8 cellular contexts compared by ENCODE assay signal in genomic region chr7:140176811-140177702, GRCh38. TPM values are rescaled to one million over a fixed set of nuclear protein-coding genes. Genes with fewer than 3 reads are reported as not detected.
DNase-seq lines count a peak whose midpoint lies in the region; ATAC-seq and TF ChIP-seq lines count a peak whose summit lies in the region.

Gene KDM7A, minus strand, starts transcription at chr7:140176983. Its CDS starts 46 bp downstream, at chr7:140176937.

- ATAC-seq in GM21737 (IDR thresholded peaks at IDR 0.05; ENCODE audit: unreplicated experiment): peak; percentile 70
- peak; percentile 65 to 70 for ATAC-seq in naive thymus-derived CD8-positive, alpha-beta T cell
- ATAC-seq in stimulated activated effector memory CD8-positive, alpha-beta T cell treated with anti-CD3 and anti-CD28 coated beads, Interleukin-12 subunit alpha, Interleukin-12 subunit beta, amount 100 ng/mL, for 72 hours: peak; percentile 88

- peaks cover 0 to 10% (median 0%) of the 10 kb centered on the region in 5 donors for H3K27me3 Mint-ChIP-seq in naive thymus-derived CD8-positive, alpha-beta T cell

- DNase-seq in DMS153 treated with DMSO at 0.1 percent for 48 hours (lab: John Stamatoyannopoulos, UW; ENCODE audit: unreplicated experiment) (peak; percentile 55), Karpas-422 (peak; percentile 95), RPMI7951 (ENCODE audit: low read depth) (peak; percentile 87), fibroblast of lung (ENCODE audit: low read depth in 2 of 2) (peak; percentile 88 to 91)
- peak; percentile 66 to 87 for DNase-seq in activated T-helper 1 cell treated with anti-CD3 and anti-CD28 coated beads, Interleukin-2, amount 50 U/mL, for 16 hours (ENCODE audit: low read depth in 1 of 2, low spot score in 1 of 2)
- peak; percentile 85 to 94 (median 90) for DNase-seq in naive thymus-derived CD8-positive, alpha-beta T cell
- DNase-seq in stimulated activated effector memory CD8-positive, alpha-beta T cell treated with anti-CD3 and anti-CD28 coated beads, Interleukin-12 subunit alpha, Interleukin-12 subunit beta, amount 100 ng/mL, for 72 hours (ENCODE audit: low spot score in 2 of 2): peak; percentile 89 to 93

- H3K27ac Mint-ChIP-seq in naive thymus-derived CD8-positive, alpha-beta T cell: peak within 1 kb of the TSS; percentile 81 to 98 (median 95)
- peak within 1 kb of the TSS; percentile 91 for H3K27ac Mint-ChIP-seq in stimulated activated effector memory CD8-positive, alpha-beta T cell treated with anti-CD3 and anti-CD28 coated beads, Interleukin-12 subunit alpha, Interleukin-12 subunit beta, amount 100 ng/mL, for 72 hours

- H3K9me3 ChIP-seq in Karpas-422 (ENCODE audit: low read length) (no peaks in the 10 kb centered on the region), fibroblast of lung (ENCODE audit: control insufficient read depth, insufficient read depth, low read depth, low read length) (no peaks in the 10 kb centered on the region)

- H3K4me3 ChIP-seq in Karpas-422 (ENCODE audit: low read length) (peak within 1 kb of the TSS; percentile 78), fibroblast of lung (replicated peaks in 1 of 4; ENCODE audit: control extremely low read depth in 1 of 4, insufficient read depth in 1 of 4, low read depth in 3 of 4, low read length in 4 of 4) (peak within 1 kb of the TSS; percentile 74 to 85 (median 78))

- H3K9me2 ChIP-seq in Karpas-422 (replicated peaks; ENCODE audit: insufficient read depth, low read length): no peaks in the 10 kb centered on the region

- H3K4me1 ChIP-seq in Karpas-422 (ENCODE audit: low read length) (peaks cover 17% of the 10 kb centered on the region), fibroblast of lung (ENCODE audit: control insufficient read depth, extremely low read depth, insufficient read depth, low read length) (peaks cover 2% of the 10 kb centered on the region)

- POLR2A ChIA-PET in naive thymus-derived CD8-positive, alpha-beta T cell (lab: Charles Lee): interaction anchor here (0.5 to 5.0 kb wide), 33 partner anchors 10 to 818 kb away, joined by 3 to 303 read pairs (median 4); partner anchors contain the start of genes HIPK2, LUC7L2, MKRN1 and PARP12

- H2AFZ ChIP-seq in Karpas-422 (ENCODE audit: low read length) (peak within 1 kb of the TSS; percentile 100), fibroblast of lung (ENCODE audit: low read length) (peak within 1 kb of the TSS; percentile 92)

- peak within 1 kb of the TSS; percentile 76 for H3K9ac ChIP-seq in Karpas-422 (ENCODE audit: low read length)
- peak within 1 kb of the TSS; percentile 90 for H3K9ac ChIP-seq in fibroblast of lung (ENCODE audit: insufficient read depth, low read length)

- peaks cover 0 to 3% (median 0%) of the 10 kb centered on the region in 3 donors for H3K36me3 Mint-ChIP-seq in naive thymus-derived CD8-positive, alpha-beta T cell
- peaks cover 55% of the 10 kb centered on the region for H3K36me3 Mint-ChIP-seq in stimulated activated effector memory CD8-positive, alpha-beta T cell treated with anti-CD3 and anti-CD28 coated beads, Interleukin-12 subunit alpha, Interleukin-12 subunit beta, amount 100 ng/mL, for 72 hours

- no peaks in the 10 kb centered on the region for H3K79me2 ChIP-seq in Karpas-422 (ENCODE audit: low read length)
- no peaks in the 10 kb centered on the region for H3K79me2 ChIP-seq in fibroblast of lung (ENCODE audit: control insufficient read depth, insufficient read depth, low read length)

- peak within 1 kb of the TSS; percentile 86 to 98 (median 93) for H3K4me3 Mint-ChIP-seq in naive thymus-derived CD8-positive, alpha-beta T cell
- peak within 1 kb of the TSS; percentile 99 for H3K4me3 Mint-ChIP-seq in stimulated activated effector memory CD8-positive, alpha-beta T cell treated with anti-CD3 and anti-CD28 coated beads, Interleukin-12 subunit alpha, Interleukin-12 subunit beta, amount 100 ng/mL, for 72 hours

- H3K36me3 ChIP-seq in Karpas-422 (ENCODE audit: insufficient read depth, low read length) (no peaks in the 10 kb centered on the region), fibroblast of lung (ENCODE audit: control insufficient read depth, insufficient read depth, low read length) (no peaks in the 10 kb centered on the region)

- no peaks in the 10 kb centered on the region; the same call in 1 of the 2 replicates for H4K20me1 ChIP-seq in Karpas-422 (ENCODE audit: insufficient read depth, low read depth, low read length)
- no peaks in the 10 kb centered on the region for H4K20me1 ChIP-seq in fibroblast of lung (ENCODE audit: control insufficient read depth, extremely low read depth, insufficient read depth, low read length)

- H3K27ac ChIP-seq in Karpas-422 (ENCODE audit: low read length): no peak within 1 kb of the TSS
- peak within 1 kb of the TSS; percentile 80 for H3K27ac ChIP-seq in fibroblast of lung (ENCODE audit: insufficient read depth, low read length)

- no peaks in the 10 kb centered on the region for H3K27me3 ChIP-seq in Karpas-422 (ENCODE audit: low read length)
- peaks cover 7% of the 10 kb centered on the region for H3K27me3 ChIP-seq in fibroblast of lung (ENCODE audit: control insufficient read depth, insufficient read depth, low read length)

- TF ChIP-seq CTCF in fibroblast of lung (conservative IDR thresholded peaks at IDR 0.05 in 1 of 2, IDR thresholded peaks at IDR 0.05 in 1 of 2; ENCODE audit: low read depth in 1 of 2, low read length in 2 of 2): no peak

- H3K4me1 Mint-ChIP-seq in naive thymus-derived CD8-positive, alpha-beta T cell: peaks cover 19 to 47% (median 38%) of the 10 kb centered on the region in 4 donors
- H3K4me1 Mint-ChIP-seq in stimulated activated effector memory CD8-positive, alpha-beta T cell treated with anti-CD3 and anti-CD28 coated beads, Interleukin-12 subunit alpha, Interleukin-12 subunit beta, amount 100 ng/mL, for 72 hours: peaks cover 30% of the 10 kb centered on the region

- H3K4me2 ChIP-seq in Karpas-422 (ENCODE audit: low read depth, low read length, poor library complexity, severe bottlenecking) (peak within 1 kb of the TSS; percentile 91), fibroblast of lung (ENCODE audit: extremely low read depth, insufficient read depth, low read length) (peak within 1 kb of the TSS; percentile 98)

- peaks cover 0 to 5% (median 0%) of the 10 kb centered on the region in 9 donors for H3K9me3 Mint-ChIP-seq in naive thymus-derived CD8-positive, alpha-beta T cell
- no peaks in the 10 kb centered on the region for H3K9me3 Mint-ChIP-seq in stimulated activated effector memory CD8-positive, alpha-beta T cell treated with anti-CD3 and anti-CD28 coated beads, Interleukin-12 subunit alpha, Interleukin-12 subunit beta, amount 100 ng/mL, for 72 hours

RNA-seq across cellular contexts. Expression of gene KDM7A, which starts in this region (rescaled TPM):
- 4.3 and 7.2 TPM in 2 replicates for total RNA-seq in Karpas-422 (2014; rRNA removed; shearing (Covaris generic); ENCODE audit: low replicate concordance)
- total RNA-seq in RPMI7951 (2014; rRNA removed; shearing (Covaris generic)): 1.1 and 1.2 TPM in 2 replicates
- 4.8 and 6.7 TPM in 2 replicates for total RNA-seq in fibroblast of lung
- 0.96 and 1.9 TPM in 2 replicates for polyA plus RNA-seq in fibroblast of lung
- 0.55 and 1.3 TPM in 2 replicates for polyA plus RNA-seq in fibroblast of lung (2012)
- 0.22 and 0.63 TPM in 2 replicates for polyA minus RNA-seq in fibroblast of lung (ENCODE audit: low replicate concordance)
- 10 to 100 TPM; 60.7 to 65.4 TPM for total RNA-seq in naive thymus-derived CD8-positive, alpha-beta T cell
- polyA plus RNA-seq in naive thymus-derived CD8-positive, alpha-beta T cell: 1 to 10 TPM; 3.5 to 4.4 (median 4.3) TPM
